1 cellular context compared by ENCODE assay signal in the genomic region with DNA sequence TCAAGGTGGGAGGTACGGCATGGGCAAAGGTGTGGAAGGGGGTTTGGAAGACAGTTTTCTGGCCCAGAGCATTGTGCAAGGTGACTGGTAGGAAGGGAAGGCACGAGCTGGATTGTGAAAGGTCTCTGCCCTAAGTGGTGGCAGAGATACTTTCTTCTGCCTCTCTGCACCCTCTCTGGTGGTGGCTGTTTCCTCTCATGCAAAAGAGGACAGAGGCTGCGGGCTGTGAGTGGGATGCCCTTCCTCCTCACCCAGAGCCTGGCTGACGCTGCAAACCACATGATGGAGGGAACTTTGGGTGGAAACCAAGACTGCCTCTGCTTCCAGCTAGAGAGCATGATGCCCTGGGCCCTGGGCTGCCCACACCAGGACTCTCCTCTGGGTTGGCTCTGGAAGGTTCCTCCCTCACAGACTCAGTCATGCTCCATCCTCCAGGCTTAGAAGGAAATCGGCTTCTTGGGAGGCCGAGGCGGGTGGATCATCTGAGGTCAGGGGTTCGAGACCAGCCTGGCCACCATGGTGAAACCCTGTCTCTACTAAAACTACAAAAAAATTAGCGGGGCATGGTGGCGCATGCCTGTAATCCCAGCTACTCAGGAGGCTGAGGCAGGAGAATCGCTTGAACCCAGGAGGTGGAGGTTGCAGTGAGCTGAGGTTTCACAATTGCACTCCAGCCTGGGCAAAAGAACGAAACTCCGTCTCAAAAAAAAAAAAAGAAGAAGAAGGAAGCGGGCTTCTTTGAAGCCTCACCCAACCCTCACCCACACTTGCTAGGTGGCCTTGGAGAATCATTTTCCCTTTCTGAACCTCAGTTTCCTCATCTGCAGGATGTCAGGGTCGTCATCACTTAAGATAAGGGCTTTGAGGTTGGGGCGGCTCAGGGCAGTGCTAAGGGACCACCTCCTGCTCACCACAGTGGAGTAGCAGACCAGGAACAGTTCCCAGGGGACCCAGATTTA.
TF ChIP-seq lines count a peak whose summit lies in the region.

No MANE protein-coding gene starts in this region.

TF ChIP-seq in GM12878, 131 proteins besides CTCF, POLR2A, EP300 and RAD21 (continued from another document):
- TF ChIP-seq, protein P1, sequence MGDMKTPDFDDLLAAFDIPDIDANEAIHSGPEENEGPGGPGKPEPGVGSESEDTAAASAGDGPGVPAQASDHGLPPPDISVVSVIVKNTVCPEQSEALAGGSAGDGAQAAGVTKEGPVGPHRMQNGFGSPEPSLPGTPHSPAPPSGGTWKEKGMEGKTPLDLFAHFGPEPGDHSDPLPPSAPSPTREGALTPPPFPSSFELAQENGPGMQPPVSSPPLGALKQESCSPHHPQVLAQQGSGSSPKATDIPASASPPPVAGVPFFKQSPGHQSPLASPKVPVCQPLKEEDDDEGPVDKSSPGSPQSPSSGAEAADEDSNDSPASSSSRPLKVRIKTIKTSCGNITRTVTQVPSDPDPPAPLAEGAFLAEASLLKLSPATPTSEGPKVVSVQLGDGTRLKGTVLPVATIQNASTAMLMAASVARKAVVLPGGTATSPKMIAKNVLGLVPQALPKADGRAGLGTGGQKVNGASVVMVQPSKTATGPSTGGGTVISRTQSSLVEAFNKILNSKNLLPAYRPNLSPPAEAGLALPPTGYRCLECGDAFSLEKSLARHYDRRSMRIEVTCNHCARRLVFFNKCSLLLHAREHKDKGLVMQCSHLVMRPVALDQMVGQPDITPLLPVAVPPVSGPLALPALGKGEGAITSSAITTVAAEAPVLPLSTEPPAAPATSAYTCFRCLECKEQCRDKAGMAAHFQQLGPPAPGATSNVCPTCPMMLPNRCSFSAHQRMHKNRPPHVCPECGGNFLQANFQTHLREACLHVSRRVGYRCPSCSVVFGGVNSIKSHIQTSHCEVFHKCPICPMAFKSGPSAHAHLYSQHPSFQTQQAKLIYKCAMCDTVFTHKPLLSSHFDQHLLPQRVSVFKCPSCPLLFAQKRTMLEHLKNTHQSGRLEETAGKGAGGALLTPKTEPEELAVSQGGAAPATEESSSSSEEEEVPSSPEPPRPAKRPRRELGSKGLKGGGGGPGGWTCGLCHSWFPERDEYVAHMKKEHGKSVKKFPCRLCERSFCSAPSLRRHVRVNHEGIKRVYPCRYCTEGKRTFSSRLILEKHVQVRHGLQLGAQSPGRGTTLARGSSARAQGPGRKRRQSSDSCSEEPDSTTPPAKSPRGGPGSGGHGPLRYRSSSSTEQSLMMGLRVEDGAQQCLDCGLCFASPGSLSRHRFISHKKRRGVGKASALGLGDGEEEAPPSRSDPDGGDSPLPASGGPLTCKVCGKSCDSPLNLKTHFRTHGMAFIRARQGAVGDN (IDR thresholded peaks at IDR 0.05), result peak; percentile 28; the same call in 1 of the 2 replicates
- TF ChIP-seq SPI1 (IDR thresholded peaks at IDR 0.05; ENCODE audit: borderline replicate concordance, insufficient read depth, low read depth, low read length) (no peak; the same call in 1 of the 2 replicates), TCF3 (IDR thresholded peaks at IDR 0.05; ENCODE audit: borderline replicate concordance, insufficient read depth, low read depth, low read length) (no peak), NR2F1 (conservative IDR thresholded peaks at IDR 0.05) (peak; percentile 35; the same call in 1 of the 2 replicates), SP1 (IDR thresholded peaks at IDR 0.05; ENCODE audit: low read depth, low read length) (no peak), FOS (IDR thresholded peaks at IDR 0.05; ENCODE audit: borderline replicate concordance, extremely low read depth, insufficient read length) (no peak), HDGF (IDR thresholded peaks at IDR 0.05) (0 out of 2 replicates have a peak, but pooled peaks have one; percentile 71), DPF2 (IDR thresholded peaks at IDR 0.05) (peak; percentile 48; the same call in 1 of the 2 replicates), IKZF1 (conservative IDR thresholded peaks at IDR 0.05) (peak; percentile 77), POU2F2 (IDR thresholded peaks at IDR 0.05; ENCODE audit: borderline replicate concordance, low read depth, low read length) (peak; percentile 40; the same call in 1 of the 3 replicates), POLR2AphosphoS2 (IDR thresholded peaks at IDR 0.05; ENCODE audit: low read depth, low read length) (no peak), BHLHE40 (IDR thresholded peaks at IDR 0.05; ENCODE audit: borderline replicate concordance in 1 of 2, low read depth in 2 of 2, low read length in 1 of 2) (peak; percentile 37 to 62; a peak in 2 of 4 replicates), MTA2 (IDR thresholded peaks at IDR 0.05; ENCODE audit: low read depth) (peak; percentile 33; the same call in 1 of the 2 replicates), ASH2L (IDR thresholded peaks at IDR 0.05; ENCODE audit: borderline replicate concordance, low read depth) (no peak), RAD51 (IDR thresholded peaks at IDR 0.05) (peak; percentile 34; the same call in 1 of the 2 replicates), RCOR1 (conservative IDR thresholded peaks at IDR 0.05; ENCODE audit: low read depth, low read length) (no peak), ZNF217 (IDR thresholded peaks at IDR 0.05) (peak; percentile 88), RUNX3 (IDR thresholded peaks at IDR 0.05; ENCODE audit: low read length) (peak; percentile 75), HCFC1 (IDR thresholded peaks at IDR 0.05; ENCODE audit: low read length) (no peak), CREM (IDR thresholded peaks at IDR 0.05; ENCODE audit: low read depth) (0 out of 2 replicates have a peak, but pooled peaks have one; percentile 22), BRCA1 (IDR thresholded peaks at IDR 0.05; ENCODE audit: low read depth, low read length) (no peak), LARP7 (IDR thresholded peaks at IDR 0.05) (no peak), CHD2 (IDR thresholded peaks at IDR 0.05; ENCODE audit: borderline replicate concordance, low read depth, low read length) (0 out of 2 replicates have a peak, but pooled peaks have one; percentile 16), MYB (IDR thresholded peaks at IDR 0.05; ENCODE audit: borderline replicate concordance, low read depth, low read length) (no peak), RB1 (IDR thresholded peaks at IDR 0.05; ENCODE audit: borderline replicate concordance) (no peak)
- TF ChIP-seq, protein P2, sequence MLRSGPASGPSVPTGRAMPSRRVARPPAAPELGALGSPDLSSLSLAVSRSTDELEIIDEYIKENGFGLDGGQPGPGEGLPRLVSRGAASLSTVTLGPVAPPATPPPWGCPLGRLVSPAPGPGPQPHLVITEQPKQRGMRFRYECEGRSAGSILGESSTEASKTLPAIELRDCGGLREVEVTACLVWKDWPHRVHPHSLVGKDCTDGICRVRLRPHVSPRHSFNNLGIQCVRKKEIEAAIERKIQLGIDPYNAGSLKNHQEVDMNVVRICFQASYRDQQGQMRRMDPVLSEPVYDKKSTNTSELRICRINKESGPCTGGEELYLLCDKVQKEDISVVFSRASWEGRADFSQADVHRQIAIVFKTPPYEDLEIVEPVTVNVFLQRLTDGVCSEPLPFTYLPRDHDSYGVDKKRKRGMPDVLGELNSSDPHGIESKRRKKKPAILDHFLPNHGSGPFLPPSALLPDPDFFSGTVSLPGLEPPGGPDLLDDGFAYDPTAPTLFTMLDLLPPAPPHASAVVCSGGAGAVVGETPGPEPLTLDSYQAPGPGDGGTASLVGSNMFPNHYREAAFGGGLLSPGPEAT (IDR thresholded peaks at IDR 0.05; ENCODE audit: low read depth), result peak; percentile 35; the same call in 1 of the 2 replicates
- TF ChIP-seq, protein P3, sequence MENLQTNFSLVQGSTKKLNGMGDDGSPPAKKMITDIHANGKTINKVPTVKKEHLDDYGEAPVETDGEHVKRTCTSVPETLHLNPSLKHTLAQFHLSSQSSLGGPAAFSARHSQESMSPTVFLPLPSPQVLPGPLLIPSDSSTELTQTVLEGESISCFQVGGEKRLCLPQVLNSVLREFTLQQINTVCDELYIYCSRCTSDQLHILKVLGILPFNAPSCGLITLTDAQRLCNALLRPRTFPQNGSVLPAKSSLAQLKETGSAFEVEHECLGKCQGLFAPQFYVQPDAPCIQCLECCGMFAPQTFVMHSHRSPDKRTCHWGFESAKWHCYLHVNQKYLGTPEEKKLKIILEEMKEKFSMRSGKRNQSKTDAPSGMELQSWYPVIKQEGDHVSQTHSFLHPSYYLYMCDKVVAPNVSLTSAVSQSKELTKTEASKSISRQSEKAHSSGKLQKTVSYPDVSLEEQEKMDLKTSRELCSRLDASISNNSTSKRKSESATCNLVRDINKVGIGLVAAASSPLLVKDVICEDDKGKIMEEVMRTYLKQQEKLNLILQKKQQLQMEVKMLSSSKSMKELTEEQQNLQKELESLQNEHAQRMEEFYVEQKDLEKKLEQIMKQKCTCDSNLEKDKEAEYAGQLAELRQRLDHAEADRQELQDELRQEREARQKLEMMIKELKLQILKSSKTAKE (IDR thresholded peaks at IDR 0.05; ENCODE audit: low read depth, poor library complexity, severe bottlenecking), result no peak
- TF ChIP-seq, protein P4, sequence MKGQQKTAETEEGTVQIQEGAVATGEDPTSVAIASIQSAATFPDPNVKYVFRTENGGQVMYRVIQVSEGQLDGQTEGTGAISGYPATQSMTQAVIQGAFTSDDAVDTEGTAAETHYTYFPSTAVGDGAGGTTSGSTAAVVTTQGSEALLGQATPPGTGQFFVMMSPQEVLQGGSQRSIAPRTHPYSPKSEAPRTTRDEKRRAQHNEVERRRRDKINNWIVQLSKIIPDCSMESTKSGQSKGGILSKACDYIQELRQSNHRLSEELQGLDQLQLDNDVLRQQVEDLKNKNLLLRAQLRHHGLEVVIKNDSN (IDR thresholded peaks at IDR 0.05; ENCODE audit: borderline replicate concordance, extremely low read length, insufficient read depth, low read depth, low read length), result peak; percentile 13
- TF ChIP-seq, protein P5, sequence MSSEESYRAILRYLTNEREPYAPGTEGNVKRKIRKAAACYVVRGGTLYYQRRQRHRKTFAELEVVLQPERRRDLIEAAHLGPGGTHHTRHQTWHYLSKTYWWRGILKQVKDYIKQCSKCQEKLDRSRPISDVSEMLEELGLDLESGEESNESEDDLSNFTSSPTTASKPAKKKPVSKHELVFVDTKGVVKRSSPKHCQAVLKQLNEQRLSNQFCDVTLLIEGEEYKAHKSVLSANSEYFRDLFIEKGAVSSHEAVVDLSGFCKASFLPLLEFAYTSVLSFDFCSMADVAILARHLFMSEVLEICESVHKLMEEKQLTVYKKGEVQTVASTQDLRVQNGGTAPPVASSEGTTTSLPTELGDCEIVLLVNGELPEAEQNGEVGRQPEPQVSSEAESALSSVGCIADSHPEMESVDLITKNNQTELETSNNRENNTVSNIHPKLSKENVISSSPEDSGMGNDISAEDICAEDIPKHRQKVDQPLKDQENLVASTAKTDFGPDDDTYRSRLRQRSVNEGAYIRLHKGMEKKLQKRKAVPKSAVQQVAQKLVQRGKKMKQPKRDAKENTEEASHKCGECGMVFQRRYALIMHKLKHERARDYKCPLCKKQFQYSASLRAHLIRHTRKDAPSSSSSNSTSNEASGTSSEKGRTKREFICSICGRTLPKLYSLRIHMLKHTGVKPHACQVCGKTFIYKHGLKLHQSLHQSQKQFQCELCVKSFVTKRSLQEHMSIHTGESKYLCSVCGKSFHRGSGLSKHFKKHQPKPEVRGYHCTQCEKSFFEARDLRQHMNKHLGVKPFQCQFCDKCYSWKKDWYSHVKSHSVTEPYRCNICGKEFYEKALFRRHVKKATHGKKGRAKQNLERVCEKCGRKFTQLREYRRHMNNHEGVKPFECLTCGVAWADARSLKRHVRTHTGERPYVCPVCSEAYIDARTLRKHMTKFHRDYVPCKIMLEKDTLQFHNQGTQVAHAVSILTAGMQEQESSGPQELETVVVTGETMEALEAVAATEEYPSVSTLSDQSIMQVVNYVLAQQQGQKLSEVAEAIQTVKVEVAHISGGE (CRISPR knock-in tag; IDR thresholded peaks at IDR 0.05), result no peak
- TF ChIP-seq, protein P6, sequence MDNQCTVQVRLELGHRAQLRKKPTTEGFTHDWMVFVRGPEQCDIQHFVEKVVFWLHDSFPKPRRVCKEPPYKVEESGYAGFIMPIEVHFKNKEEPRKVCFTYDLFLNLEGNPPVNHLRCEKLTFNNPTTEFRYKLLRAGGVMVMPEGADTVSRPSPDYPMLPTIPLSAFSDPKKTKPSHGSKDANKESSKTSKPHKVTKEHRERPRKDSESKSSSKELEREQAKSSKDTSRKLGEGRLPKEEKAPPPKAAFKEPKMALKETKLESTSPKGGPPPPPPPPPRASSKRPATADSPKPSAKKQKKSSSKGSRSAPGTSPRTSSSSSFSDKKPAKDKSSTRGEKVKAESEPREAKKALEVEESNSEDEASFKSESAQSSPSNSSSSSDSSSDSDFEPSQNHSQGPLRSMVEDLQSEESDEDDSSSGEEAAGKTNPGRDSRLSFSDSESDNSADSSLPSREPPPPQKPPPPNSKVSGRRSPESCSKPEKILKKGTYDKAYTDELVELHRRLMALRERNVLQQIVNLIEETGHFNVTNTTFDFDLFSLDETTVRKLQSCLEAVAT (IDR thresholded peaks at IDR 0.05), result no peak
- TF ChIP-seq, protein P7, sequence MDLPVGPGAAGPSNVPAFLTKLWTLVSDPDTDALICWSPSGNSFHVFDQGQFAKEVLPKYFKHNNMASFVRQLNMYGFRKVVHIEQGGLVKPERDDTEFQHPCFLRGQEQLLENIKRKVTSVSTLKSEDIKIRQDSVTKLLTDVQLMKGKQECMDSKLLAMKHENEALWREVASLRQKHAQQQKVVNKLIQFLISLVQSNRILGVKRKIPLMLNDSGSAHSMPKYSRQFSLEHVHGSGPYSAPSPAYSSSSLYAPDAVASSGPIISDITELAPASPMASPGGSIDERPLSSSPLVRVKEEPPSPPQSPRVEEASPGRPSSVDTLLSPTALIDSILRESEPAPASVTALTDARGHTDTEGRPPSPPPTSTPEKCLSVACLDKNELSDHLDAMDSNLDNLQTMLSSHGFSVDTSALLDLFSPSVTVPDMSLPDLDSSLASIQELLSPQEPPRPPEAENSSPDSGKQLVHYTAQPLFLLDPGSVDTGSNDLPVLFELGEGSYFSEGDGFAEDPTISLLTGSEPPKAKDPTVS (IDR thresholded peaks at IDR 0.05; ENCODE audit: low read depth, low read length), result no peak
TF ChIP-seq in GM12878: peak in this region for 21.
